Comparison of ENCODE assay signal across 24 cellular contexts in genomic region chr7:133822816-133823552, GRCh38.
"Had no signal": no experiment of that assay in that cellular context is flagged by ENCODE, and none has a peak within 500 bp of the region (broad histone marks: within the 10 kb centered on the region; RNA-seq: fewer than 3 reads in every experiment).

No MANE protein-coding gene starts in this region.

- ATAC-seq: esophagus mucosa; gastrocnemius medialis; left lobe of liver; mucosa of descending colon; right lobe of liver; stimulated activated effector memory CD8-positive, alpha-beta T cell treated with anti-CD3 and anti-CD28 coated beads, Interleukin-12 subunit alpha, Interleukin-12 subunit beta, amount 100 ng/mL, for 72 hours; stimulated activated naive CD8-positive, alpha-beta T cell treated with anti-CD3 and anti-CD28 coated beads, Interleukin-15, Interleukin-2, amounts not matched to agents 100 U/mL and 50 U/mL, for 24 hours had no signal

- H3K4me1 Mint-ChIP-seq: endodermal cell, memory B cell had no signal

- DNase-seq: caudate nucleus; cerebellar nuclear complex; effector CD8-positive, alpha-beta T cell; endodermal cell; foreskin fibroblast; gastrocnemius medialis; kidney; mucosa of descending colon; naive B cell; ovary; retina; right lobe of liver; stimulated activated CD4-positive, alpha-beta T cell treated with anti-CD3 and anti-CD28 coated beads, Interleukin-2, amount 100 ng/mL, for 24 hours; stimulated activated CD4-positive, alpha-beta T cell treated with anti-CD3 and anti-CD28 coated beads, Interleukin-4, amount 100 ng/mL, for 24 hours; stimulated activated naive CD8-positive, alpha-beta T cell treated with anti-CD3 and anti-CD28 coated beads, Interleukin-15, Interleukin-2, amounts not matched to agents 100 U/mL and 50 U/mL, for 24 hours; substantia nigra; thyroid gland had no signal

- H3K36me3 ChIP-seq: gastrocnemius medialis, ovary, right lobe of liver had no signal

- H3K27ac ChIP-seq: ovary, right lobe of liver, thyroid gland had no signal

- H3K4me3 ChIP-seq: gastrocnemius medialis, lung, mucosa of descending colon, ovary, right lobe of liver, thyroid gland had no signal

- H3K9me3 ChIP-seq: gastrocnemius medialis, mucosa of descending colon, ovary, right lobe of liver, thyroid gland had no signal

- H3K27ac Mint-ChIP-seq: endodermal cell; memory B cell; nephron; stimulated activated effector memory CD8-positive, alpha-beta T cell treated with anti-CD3 and anti-CD28 coated beads, Interleukin-12 subunit alpha, Interleukin-12 subunit beta, amount 100 ng/mL, for 72 hours; type B pancreatic cell had no signal

- H3K9me3 Mint-ChIP-seq: endodermal cell; memory B cell; naive B cell; nephron; stimulated activated effector memory CD8-positive, alpha-beta T cell treated with anti-CD3 and anti-CD28 coated beads, Interleukin-12 subunit alpha, Interleukin-12 subunit beta, amount 100 ng/mL, for 72 hours; type B pancreatic cell had no signal

- H3K4me1 ChIP-seq: right lobe of liver, thyroid gland had no signal

- H3K27me3 Mint-ChIP-seq: memory B cell, naive B cell, type B pancreatic cell had no signal

- H3K4me3 Mint-ChIP-seq: endodermal cell; memory B cell; naive B cell; nephron; stimulated activated effector memory CD8-positive, alpha-beta T cell treated with anti-CD3 and anti-CD28 coated beads, Interleukin-12 subunit alpha, Interleukin-12 subunit beta, amount 100 ng/mL, for 72 hours; type B pancreatic cell had no signal

- H3K27me3 ChIP-seq: gastrocnemius medialis, ovary, right lobe of liver, thyroid gland had no signal
